40 cellular contexts compared by ENCODE assay signal in the genomic region with DNA sequence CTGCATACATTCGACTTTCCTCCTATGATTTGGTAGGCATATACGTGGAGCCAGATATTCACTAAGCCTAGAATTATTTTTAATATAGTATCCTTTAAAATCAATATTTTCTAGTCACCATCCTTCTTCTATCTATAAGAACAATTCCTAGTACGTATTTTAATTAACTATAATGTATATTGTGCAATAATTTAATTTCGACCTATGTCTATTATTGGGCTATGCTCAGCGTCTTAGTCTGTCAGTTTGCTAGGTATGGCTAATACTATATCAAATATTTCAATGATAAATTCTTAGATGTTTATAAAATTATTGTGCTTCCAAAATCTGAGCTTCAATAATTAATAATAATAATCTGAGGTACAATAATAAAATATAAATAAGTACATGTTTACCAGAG.
"Had no signal": no experiment of that assay in that cellular context is flagged by ENCODE, and none has a peak within 500 bp of the region (broad histone marks: within the 10 kb centered on the region; RNA-seq: fewer than 3 reads in every experiment).

No MANE protein-coding gene starts in this region.

- H3K4me3 ChIP-seq: adrenal gland, ascending aorta, body of pancreas, breast epithelium, cardiac muscle cell had no signal

- H3K27ac Mint-ChIP-seq: activated naive CD4-positive, alpha-beta T cell treated with anti-CD3 and anti-CD28 coated beads for 36 hours; activated naive CD4-positive, alpha-beta T cell treated with anti-CD3 and anti-CD28 coated beads, Interleukin-2, amount 10 ng/mL, durations not matched to agents 7 days and 5 days; activated naive CD4-positive, alpha-beta T cell treated with anti-CD3 and anti-CD28 coated beads, Interleukin-2, amount 50 U/mL, for 24 hours; activated naive CD4-positive, alpha-beta T cell treated with anti-CD3 and anti-CD28 coated beads, Interleukin-2, amount 50 U/mL, for 72 hours; activated naive CD8-positive, alpha-beta T cell; activated naive CD8-positive, alpha-beta T cell treated with anti-CD3 and anti-CD28 coated beads for 36 hours; activated naive CD8-positive, alpha-beta T cell treated with anti-CD3 and anti-CD28 coated beads, Interleukin-2, amount 10 ng/mL, durations not matched to agents 7 days and 5 days; activated naive CD8-positive, alpha-beta T cell treated with anti-CD3 and anti-CD28 coated beads, Interleukin-2, amount 50 U/mL, for 24 hours; activated T-cell treated with anti-CD3 and anti-CD28 coated beads, Interleukin-2, amount 50 U/mL, for 24 hours; activated T-cell treated with anti-CD3 and anti-CD28 coated beads, Interleukin-2, amount 50 U/mL, for 72 hours; activated T-helper 1 cell treated with anti-CD3 and anti-CD28 coated beads, Interleukin-12 subunit alpha, Interleukin-12 subunit beta, Interleukin-2, Interleukin-4 antibody, amounts not matched to agents 30 ng/mL and 10 ng/mL and 1 ng/mL, durations not matched to agents 14 hours and 24 hours and 36 hours; activated T-helper 17 cell treated with anti-CD3 and anti-CD28 coated beads, Interleukin-2, amount 50 U/mL, for 72 hours; activated T-helper 2 cell treated with anti-CD3 and anti-CD28 coated beads, Interferon-gamma antibody, Interleukin-2, Interleukin-4, amounts not matched to agents 10 μg/mL and 5 μg/mL and 100 μg/mL, durations not matched to agents 14 hours and 24 hours and 36 hours; brain had no signal

- H3K4me1 ChIP-seq: adrenal gland, ascending aorta, body of pancreas, breast epithelium had no signal

- ATAC-seq: activated naive CD4-positive, alpha-beta T cell treated with anti-CD3 and anti-CD28 coated beads, Interleukin-2, amount 50 U/mL, for 72 hours; activated naive CD8-positive, alpha-beta T cell treated with anti-CD3 and anti-CD28 coated beads, Interleukin-2, amount 50 U/mL, for 24 hours; activated T-cell treated with anti-CD3 and anti-CD28 coated beads, Interleukin-2, amount 50 U/mL, for 4 hours; activated T-cell treated with anti-CD3 and anti-CD28 coated beads, Interleukin-2, amount 50 U/mL, for 72 hours; activated T-helper 17 cell treated with anti-CD3 and anti-CD28 coated beads, Interleukin-2, amount 50 U/mL, for 72 hours; body of pancreas had no signal

- H3K27me3 Mint-ChIP-seq: activated naive CD4-positive, alpha-beta T cell treated with anti-CD3 and anti-CD28 coated beads, Interleukin-2, amount 10 ng/mL, durations not matched to agents 7 days and 5 days; activated naive CD4-positive, alpha-beta T cell treated with anti-CD3 and anti-CD28 coated beads, Interleukin-2, amount 50 U/mL, for 24 hours; activated naive CD8-positive, alpha-beta T cell; activated naive CD8-positive, alpha-beta T cell treated with anti-CD3 and anti-CD28 coated beads for 36 hours; activated naive CD8-positive, alpha-beta T cell treated with anti-CD3 and anti-CD28 coated beads, Interleukin-2, amount 10 ng/mL, durations not matched to agents 7 days and 5 days; activated naive CD8-positive, alpha-beta T cell treated with anti-CD3 and anti-CD28 coated beads, Interleukin-2, amount 50 U/mL, for 24 hours; activated T-cell treated with anti-CD3 and anti-CD28 coated beads, Interleukin-2, amount 50 U/mL, for 24 hours; activated T-helper 17 cell treated with anti-CD3 and anti-CD28 coated beads, Interleukin-2, amount 50 U/mL, for 72 hours; brain; central memory CD8-positive, alpha-beta T cell had no signal

- H3K9me3 ChIP-seq: adrenal gland, ascending aorta, body of pancreas, breast epithelium had no signal

- FAIRE-seq: astrocyte, bronchial epithelial cell, colon had no signal

- DNase-seq: activated effector memory CD4-positive, alpha-beta T cell treated with anti-CD3 and anti-CD28 coated beads, Interleukin-2, amount 50 U/mL, for 16 hours; activated effector memory CD4-positive, alpha-beta T cell treated with Interleukin-2 at 50 U/mL for 16 hours; activated gamma-delta T cell; activated gamma-delta T cell treated with Interleukin-2 at 50 U/mL for 16 hours; activated naive CD4-positive, alpha-beta T cell; activated naive CD4-positive, alpha-beta T cell treated with anti-CD3 and anti-CD28 coated beads for 36 hours; activated naive CD4-positive, alpha-beta T cell treated with anti-CD3 and anti-CD28 coated beads, Interleukin-2, amount 10 ng/mL, durations not matched to agents 7 days and 5 days; activated naive CD4-positive, alpha-beta T cell treated with anti-CD3 and anti-CD28 coated beads, Interleukin-2, amount 50 U/mL, for 16 hours; activated naive CD4-positive, alpha-beta T cell treated with Interleukin-2 at 50 U/mL for 16 hours; activated naive CD8-positive, alpha-beta T cell treated with anti-CD3 and anti-CD28 coated beads for 36 hours; activated naive CD8-positive, alpha-beta T cell treated with anti-CD3 and anti-CD28 coated beads, Interleukin-2, amount 10 ng/mL, durations not matched to agents 7 days and 5 days; activated naive CD8-positive, alpha-beta T cell treated with anti-CD3 and anti-CD28 coated beads, Interleukin-2, amount 50 U/mL, for 24 hours; activated T-cell treated with anti-CD3 and anti-CD28 coated beads, Interleukin-2, amount 50 U/mL, for 24 hours; activated T-cell treated with anti-CD3 and anti-CD28 coated beads, Interleukin-2, amount 50 U/mL, for 4 hours; activated T-cell treated with anti-CD3 and anti-CD28 coated beads, Interleukin-2, amount 50 U/mL, for 48 hours; activated T-cell treated with anti-CD3 and anti-CD28 coated beads, Interleukin-2, amount 50 U/mL, for 72 hours; adrenal gland; amniotic stem cell; amygdala; anterior cingulate cortex; aorta; body of pancreas; brain microvascular endothelial cell; caudate nucleus; central memory CD4-positive, alpha-beta T cell; cerebellar nuclear complex had no signal

- H3K4me3 Mint-ChIP-seq: activated naive CD4-positive, alpha-beta T cell treated with anti-CD3 and anti-CD28 coated beads for 36 hours; activated naive CD4-positive, alpha-beta T cell treated with anti-CD3 and anti-CD28 coated beads, Interleukin-2, amount 10 ng/mL, durations not matched to agents 7 days and 5 days; activated naive CD4-positive, alpha-beta T cell treated with anti-CD3 and anti-CD28 coated beads, Interleukin-2, amount 50 U/mL, for 24 hours; activated naive CD8-positive, alpha-beta T cell; activated naive CD8-positive, alpha-beta T cell treated with anti-CD3 and anti-CD28 coated beads for 36 hours; activated naive CD8-positive, alpha-beta T cell treated with anti-CD3 and anti-CD28 coated beads, Interleukin-2, amount 10 ng/mL, durations not matched to agents 7 days and 5 days; activated naive CD8-positive, alpha-beta T cell treated with anti-CD3 and anti-CD28 coated beads, Interleukin-2, amount 50 U/mL, for 24 hours; activated T-cell treated with anti-CD3 and anti-CD28 coated beads, Interleukin-2, amount 50 U/mL, for 24 hours; activated T-cell treated with anti-CD3 and anti-CD28 coated beads, Interleukin-2, amount 50 U/mL, for 4 hours; activated T-cell treated with anti-CD3 and anti-CD28 coated beads, Interleukin-2, amount 50 U/mL, for 72 hours; activated T-helper 1 cell treated with anti-CD3 and anti-CD28 coated beads, Interleukin-12 subunit alpha, Interleukin-12 subunit beta, Interleukin-2, Interleukin-4 antibody, amounts not matched to agents 30 ng/mL and 10 ng/mL and 1 ng/mL, durations not matched to agents 14 hours and 24 hours and 36 hours; activated T-helper 17 cell treated with anti-CD3 and anti-CD28 coated beads, Interleukin-2, amount 50 U/mL, for 72 hours; brain; central memory CD8-positive, alpha-beta T cell had no signal

- H3K27me3 ChIP-seq: adrenal gland, ascending aorta, body of pancreas, brain microvascular endothelial cell, breast epithelium, cardiac muscle cell had no signal

- H3K36me3 Mint-ChIP-seq: activated naive CD4-positive, alpha-beta T cell treated with anti-CD3 and anti-CD28 coated beads, Interleukin-2, amount 10 ng/mL, durations not matched to agents 7 days and 5 days; activated naive CD4-positive, alpha-beta T cell treated with anti-CD3 and anti-CD28 coated beads, Interleukin-2, amount 50 U/mL, for 24 hours; activated naive CD4-positive, alpha-beta T cell treated with anti-CD3 and anti-CD28 coated beads, Interleukin-2, amount 50 U/mL, for 72 hours; activated naive CD8-positive, alpha-beta T cell; activated naive CD8-positive, alpha-beta T cell treated with anti-CD3 and anti-CD28 coated beads for 36 hours; activated naive CD8-positive, alpha-beta T cell treated with anti-CD3 and anti-CD28 coated beads, Interleukin-2, amount 10 ng/mL, durations not matched to agents 7 days and 5 days; brain had no signal

- H3K36me3 ChIP-seq: adrenal gland, ascending aorta, brain microvascular endothelial cell, breast epithelium, cardiac muscle cell had no signal

- H3K4me1 Mint-ChIP-seq: activated naive CD4-positive, alpha-beta T cell treated with anti-CD3 and anti-CD28 coated beads, Interleukin-2, amount 10 ng/mL, durations not matched to agents 7 days and 5 days; activated naive CD4-positive, alpha-beta T cell treated with anti-CD3 and anti-CD28 coated beads, Interleukin-2, amount 50 U/mL, for 24 hours; activated naive CD8-positive, alpha-beta T cell treated with anti-CD3 and anti-CD28 coated beads for 36 hours; activated naive CD8-positive, alpha-beta T cell treated with anti-CD3 and anti-CD28 coated beads, Interleukin-2, amount 10 ng/mL, durations not matched to agents 7 days and 5 days; activated naive CD8-positive, alpha-beta T cell treated with anti-CD3 and anti-CD28 coated beads, Interleukin-2, amount 50 U/mL, for 24 hours; activated T-helper 17 cell treated with anti-CD3 and anti-CD28 coated beads, Interleukin-2, amount 50 U/mL, for 72 hours; brain; central memory CD8-positive, alpha-beta T cell had no signal

- H3K27ac ChIP-seq: adrenal gland, ascending aorta, body of pancreas, brain microvascular endothelial cell, breast epithelium, cardiac muscle cell had no signal

- H3K9me3 Mint-ChIP-seq: activated naive CD8-positive, alpha-beta T cell treated with anti-CD3 and anti-CD28 coated beads for 36 hours; activated naive CD8-positive, alpha-beta T cell treated with anti-CD3 and anti-CD28 coated beads, Interleukin-2, amount 10 ng/mL, durations not matched to agents 7 days and 5 days; activated T-helper 1 cell treated with anti-CD3 and anti-CD28 coated beads, Interleukin-12 subunit alpha, Interleukin-12 subunit beta, Interleukin-2, Interleukin-4 antibody, amounts not matched to agents 30 ng/mL and 10 ng/mL and 1 ng/mL, durations not matched to agents 14 hours and 24 hours and 36 hours; activated T-helper 2 cell treated with anti-CD3 and anti-CD28 coated beads, Interferon-gamma antibody, Interleukin-2, Interleukin-4, amounts not matched to agents 10 μg/mL and 5 μg/mL and 100 μg/mL, durations not matched to agents 14 hours and 24 hours and 36 hours; brain had no signal
